Comparison of ENCODE assay signal across 14 cellular contexts in genomic region chr3:140552898-140553297, GRCh38.
DNase-seq lines count a peak whose midpoint lies in the region; ATAC-seq lines count a peak whose summit lies in the region.
"Had no signal": no experiment of that assay in that cellular context is flagged by ENCODE, and none has a peak within 500 bp of the region (broad histone marks: within the 10 kb centered on the region; RNA-seq: fewer than 3 reads in every experiment).

No MANE protein-coding gene starts in this region.

- peak; percentile 36 for ATAC-seq in esophagus mucosa
- no peak for ATAC-seq in HG03439 (IDR thresholded peaks at IDR 0.05; ENCODE audit: unreplicated experiment)
- ATAC-seq: stimulated activated memory B cell treated with anti-CD40 and anti-IgM and Interleukin-4, amounts not matched to agents 10 μg/mL and 1 μg/mL and 100 μg/mL, for 72 hours had no signal

- peak; percentile 85 for DNase-seq in HT1080 (ENCODE audit: low read depth)
- peak; percentile 5 for DNase-seq in RKO (ENCODE audit: low spot score)
- DNase-seq in medulla oblongata (ENCODE audit: extremely low spot score), result peak; percentile 29
- DNase-seq in NCI-H2171 (lab: John Stamatoyannopoulos, UW), result no peak
- no peak for DNase-seq in glomerular visceral epithelial cell (ENCODE audit: extremely low spot score)
- DNase-seq: activated CD4-positive, alpha-beta T cell treated with anti-CD3 and anti-CD28 coated beads, Interleukin-2, amount 50 U/mL, for 48 hours; activated naive CD8-positive, alpha-beta T cell treated with anti-CD3 and anti-CD28 coated beads for 36 hours; activated T-cell treated with anti-CD3 and anti-CD28 coated beads, Interleukin-2, amount 50 U/mL, for 24 hours; effector CD8-positive, alpha-beta T cell; NCI-H1930; tibial artery had no signal

Comparison
In these comparisons a context has a peak if more than half of its experiments do, and no peak if none do; other contexts are left out.
1. DNase-seq: peak in HT1080 (single experiment), RKO (single experiment) and medulla oblongata (single experiment); none in NCI-H2171 (single experiment) and glomerular visceral epithelial cell (single experiment).